ENCODE assay signal across 12 cellular contexts in genomic region chr2:160279813-160280465, GRCh38.
DNase-seq lines count a peak whose midpoint lies in the region; ATAC-seq, FAIRE-seq and TF ChIP-seq lines count a peak whose summit lies in the region.
"Had no signal": no experiment of that assay in that cellular context is flagged by ENCODE, and none has a peak within 500 bp of the region (broad histone marks: within the 10 kb centered on the region; RNA-seq: fewer than 3 reads in every experiment).

No MANE protein-coding gene starts in this region.

- peaks cover 8 to 96% (median 29%) of the 10 kb centered on the region in 3 donors for H3K36me3 Mint-ChIP-seq in CD8-positive, alpha-beta memory T cell
- peaks cover 45% of the 10 kb centered on the region for H3K36me3 Mint-ChIP-seq in natural killer cell treated with Interleukin-12 subunit alpha and Interleukin-12 subunit beta and Interleukin-15 and Interleukin-18, amount 100 ng/mL, for 72 hours

- H3K36me3 ChIP-seq in CD8-positive, alpha-beta memory T cell (ENCODE audit: insufficient read depth, low read length), result peaks cover 55% of the 10 kb centered on the region
- peaks cover 74% of the 10 kb centered on the region for H3K36me3 ChIP-seq in Loucy (ENCODE audit: insufficient read depth, low read length)
- H3K36me3 ChIP-seq in bronchial epithelial cell (ENCODE audit: control insufficient read depth, insufficient read depth, low read length), result peaks cover 12% of the 10 kb centered on the region
- peaks cover 50 to 75% of the 10 kb centered on the region in 2 donors for H3K36me3 ChIP-seq in ascending aorta

- H3K9me3 Mint-ChIP-seq in CD8-positive, alpha-beta memory T cell, result no peaks in the 10 kb centered on the region
- no peaks in the 10 kb centered on the region for H3K9me3 Mint-ChIP-seq in natural killer cell treated with Interleukin-12 subunit alpha and Interleukin-12 subunit beta and Interleukin-15 and Interleukin-18, amount 100 ng/mL, for 72 hours
- H3K9me3 Mint-ChIP-seq: activated T-helper 2 cell treated with anti-CD3 and anti-CD28 coated beads, Interferon-gamma antibody, Interleukin-2, Interleukin-4, amounts not matched to agents 10 μg/mL and 5 μg/mL and 100 μg/mL, durations not matched to agents 14 hours and 24 hours and 36 hours had no signal

- no peak overlapping the region for H3K4me3 Mint-ChIP-seq in CD8-positive, alpha-beta memory T cell
- peak overlapping the region; percentile 64 for H3K4me3 Mint-ChIP-seq in natural killer cell treated with Interleukin-12 subunit alpha and Interleukin-12 subunit beta and Interleukin-15 and Interleukin-18, amount 100 ng/mL, for 72 hours

- POLR2A ChIA-PET in CD8-positive, alpha-beta memory T cell (lab: Charles Lee), result interaction anchor here (0.6 kb wide), 1 partner anchor 532 kb away, joined by 3 read pairs; no protein-coding TSS in a partner anchor

- no peak overlapping the region for H2AFZ ChIP-seq in Loucy (ENCODE audit: low read length)

- CTCF ChIA-PET in CD8-positive, alpha-beta memory T cell (lab: Charles Lee), result interaction anchor here (3.7 kb wide), 1 partner anchor 10 kb away, joined by 9 read pairs; no protein-coding TSS in a partner anchor

- peaks cover 6% of the 10 kb centered on the region for H3K4me1 ChIP-seq in CD8-positive, alpha-beta memory T cell (ENCODE audit: insufficient read depth, low read length)
- H3K4me1 ChIP-seq in Loucy (ENCODE audit: insufficient read depth, low read length, poor library complexity, severe bottlenecking) (peaks cover 19% of the 10 kb centered on the region), ascending aorta (peaks cover 0 to 6% of the 10 kb centered on the region in 2 donors)

- no peak overlapping the region for H3K27ac ChIP-seq in CD8-positive, alpha-beta memory T cell (ENCODE audit: low read depth, low read length)
- H3K27ac ChIP-seq in ascending aorta, result peak overlapping the region in 1 of 2 donors; percentile 57

- H3K9me3 ChIP-seq in CD8-positive, alpha-beta memory T cell (ENCODE audit: low read length), result no peaks in the 10 kb centered on the region
- no peaks in the 10 kb centered on the region for H3K9me3 ChIP-seq in Loucy (ENCODE audit: insufficient read depth, low read depth, low read length)
- H3K9me3 ChIP-seq in ascending aorta, result no peaks in the 10 kb centered on the region
- H3K9me3 ChIP-seq: tibial nerve had no signal

- peak in 1 of 5 donors; percentile 15 for DNase-seq in CD8-positive, alpha-beta memory T cell
- DNase-seq in bronchial epithelial cell (ENCODE audit: low read depth) (peak; percentile 90), NCI-H2196 treated with DMSO at 0.1 percent for 48 hours (lab: John Stamatoyannopoulos, UW; ENCODE audit: unreplicated experiment) (no peak), frontal cortex (ENCODE audit: low spot score in 2 of 2) (no peak), ascending aorta (ENCODE audit: low spot score in 2 of 2) (no peak), NCI-H2171 treated with DMSO at 0.1 percent for 48 hours (lab: John Stamatoyannopoulos, UW) (no peak)
- no peak for DNase-seq in natural killer cell treated with Interleukin-12 subunit alpha and Interleukin-12 subunit beta and Interleukin-15 and Interleukin-18, amount 100 ng/mL, for 72 hours (ENCODE audit: low spot score)
- DNase-seq: DMS53; stimulated activated CD4-positive, alpha-beta T cell treated with anti-CD3 and anti-CD28 coated beads, Interleukin-4, amount 100 ng/mL, for 4 hours had no signal

- no peak overlapping the region for H3K9ac ChIP-seq in Loucy (ENCODE audit: low read depth, low read length, poor library complexity, severe bottlenecking)

- peak overlapping the region; percentile 72 to 89 (median 84) for H3K27ac Mint-ChIP-seq in CD8-positive, alpha-beta memory T cell
- peak overlapping the region; percentile 73 to 80 for H3K27ac Mint-ChIP-seq in natural killer cell treated with Interleukin-12 subunit alpha and Interleukin-12 subunit beta and Interleukin-15 and Interleukin-18, amount 100 ng/mL, for 72 hours
- H3K27ac Mint-ChIP-seq: activated T-helper 2 cell treated with anti-CD3 and anti-CD28 coated beads, Interferon-gamma antibody, Interleukin-2, Interleukin-4, amounts not matched to agents 10 μg/mL and 5 μg/mL and 100 μg/mL, durations not matched to agents 14 hours and 24 hours and 36 hours had no signal

- no peaks in the 10 kb centered on the region for H3K27me3 Mint-ChIP-seq in CD8-positive, alpha-beta memory T cell
- no peaks in the 10 kb centered on the region for H3K27me3 Mint-ChIP-seq in natural killer cell treated with Interleukin-12 subunit alpha and Interleukin-12 subunit beta and Interleukin-15 and Interleukin-18, amount 100 ng/mL, for 72 hours

- intact Hi-C loops in ascending aorta (cut with DNase I), result loop anchor here (10.0 kb wide), 1 partner anchor 215 kb away; the partner anchor contains the start of gene RBMS1

- no peaks in the 10 kb centered on the region for H3K9me2 ChIP-seq in Loucy (replicated peaks; ENCODE audit: low read depth, low read length)

- peak in 1 of 2 donors; percentile 72 for ATAC-seq in natural killer cell treated with Interleukin-12 subunit alpha and Interleukin-12 subunit beta and Interleukin-15 and Interleukin-18, amount 100 ng/mL, for 72 hours

- no peaks in the 10 kb centered on the region for H3F3A ChIP-seq in Loucy (ENCODE audit: low read depth)

- H3K4me1 Mint-ChIP-seq in CD8-positive, alpha-beta memory T cell, result peaks cover 22 to 47% (median 37%) of the 10 kb centered on the region in 3 donors
- peaks cover 12 to 45% of the 10 kb centered on the region in 2 donors for H3K4me1 Mint-ChIP-seq in natural killer cell treated with Interleukin-12 subunit alpha and Interleukin-12 subunit beta and Interleukin-15 and Interleukin-18, amount 100 ng/mL, for 72 hours (ENCODE audit: low read depth in 2 of 2)

- FAIRE-seq in bronchial epithelial cell (lab: Jason Lieb, UNC) (no peak), frontal cortex (lab: Jason Lieb, UNC) (no peak)

- H3K4me2 ChIP-seq in Loucy (ENCODE audit: low read depth, low read length, poor library complexity, severe bottlenecking), result peak overlapping the region; percentile 47

- no peak overlapping the region for H3K4me3 ChIP-seq in CD8-positive, alpha-beta memory T cell (ENCODE audit: low read length)
- no peak overlapping the region for H3K4me3 ChIP-seq in Loucy (ENCODE audit: low read length, poor library complexity, severe bottlenecking)
- no peak overlapping the region for H3K4me3 ChIP-seq in bronchial epithelial cell (ENCODE audit: low read depth, low read length)
- H3K4me3 ChIP-seq in ascending aorta, result no peak overlapping the region
- H3K4me3 ChIP-seq: tibial nerve had no signal

- no peaks in the 10 kb centered on the region for H3K27me3 ChIP-seq in CD8-positive, alpha-beta memory T cell (ENCODE audit: insufficient read depth, low read length, poor library complexity, severe bottlenecking)
- H3K27me3 ChIP-seq in Loucy (ENCODE audit: insufficient read depth, low read length, poor library complexity, severe bottlenecking) (no peaks in the 10 kb centered on the region), bronchial epithelial cell (ENCODE audit: control insufficient read depth, insufficient read depth, low read length) (no peaks in the 10 kb centered on the region), ascending aorta (no peaks in the 10 kb centered on the region)
- H3K27me3 ChIP-seq: tibial nerve had no signal

- H3K79me2 ChIP-seq in Loucy (ENCODE audit: insufficient read depth, low read length), result no peaks in the 10 kb centered on the region

- TF ChIP-seq CTCF in Loucy (conservative IDR thresholded peaks at IDR 0.05; ENCODE audit: low read length) (no peak), bronchial epithelial cell (IDR thresholded peaks at IDR 0.05; ENCODE audit: insufficient read depth, low read length, severe bottlenecking) (no peak), ascending aorta (IDR thresholded peaks at IDR 0.05) (no peak)

- H4K20me1 ChIP-seq in Loucy (ENCODE audit: insufficient read depth, low read length, poor library complexity, severe bottlenecking), result no peaks in the 10 kb centered on the region
